ENCODE assay signal across 29 cellular contexts in the genomic region with DNA sequence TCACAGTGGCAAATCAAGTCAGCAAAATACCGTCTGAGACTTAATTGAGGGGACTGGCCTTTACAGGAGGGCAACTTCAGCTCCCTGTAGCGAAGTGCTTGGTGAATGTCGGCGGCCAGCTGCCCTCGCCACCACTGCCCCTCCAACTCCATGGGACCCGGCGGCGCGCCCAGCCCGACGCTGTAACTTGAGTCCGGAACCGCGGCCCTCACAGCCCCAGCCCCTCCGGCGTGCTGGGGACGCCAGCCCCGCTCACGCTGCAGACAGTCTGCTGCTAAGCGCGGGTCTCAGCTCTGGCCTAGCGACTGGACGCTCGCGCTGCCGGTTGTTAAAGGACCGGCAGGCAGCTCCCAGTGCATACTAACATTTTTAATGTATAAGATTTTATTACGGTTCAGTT.
"Had no signal": no experiment of that assay in that cellular context is flagged by ENCODE, and none has a peak within 500 bp of the region (broad histone marks: within the 10 kb centered on the region; RNA-seq: fewer than 3 reads in every experiment).

No MANE protein-coding gene starts in this region.

- H3K27me3 ChIP-seq: brain microvascular endothelial cell, Peyer's patch had no signal

- H3K4me1 ChIP-seq: Peyer's patch had no signal

- DNase-seq: activated CD4-positive, alpha-beta T cell treated with anti-CD3 and anti-CD28 coated beads, Interleukin-2, amount 10 ng/mL, durations not matched to agents 24 days and 14 days; activated CD4-positive, alpha-beta T cell treated with anti-CD3 and anti-CD28 coated beads, Interleukin-2, amount 50 U/mL, for 4 hours; activated CD8-positive, alpha-beta T cell treated with anti-CD3 and anti-CD28 coated beads for 36 hours; activated effector memory CD4-positive, alpha-beta T cell treated with anti-CD3 and anti-CD28 coated beads, Interleukin-2, amount 50 U/mL, for 16 hours; activated naive CD4-positive, alpha-beta T cell; activated naive CD4-positive, alpha-beta T cell treated with anti-CD3 and anti-CD28 coated beads, Interleukin-2, amount 50 U/mL, for 16 hours; activated naive CD8-positive, alpha-beta T cell treated with anti-CD3 and anti-CD28 coated beads for 36 hours; activated T-cell treated with anti-CD3 and anti-CD28 coated beads, Interleukin-2, amount 50 U/mL, for 1 hour; activated T-cell treated with anti-CD3 and anti-CD28 coated beads, Interleukin-2, amount 50 U/mL, for 72 hours; amniotic stem cell; aorta; brain microvascular endothelial cell; NCI-H1092 treated with DMSO at 0.1 percent for 48 hours; NCI-H1417; NCI-H146; NCI-H187; NCI-H2029 treated with DMSO at 0.1 percent for 48 hours; NCI-H446; NCI-H510A treated with DMSO at 0.1 percent for 48 hours; NCI-H526 treated with DMSO at 0.1 percent for 48 hours; PC-3; SW 1271; T-helper 1 cell; T-helper 2 cell; T-helper 9 cell had no signal

- ATAC-seq: activated CD8-positive, alpha-beta T cell treated with anti-CD3 and anti-CD28 coated beads for 36 hours; activated T-cell treated with anti-CD3 and anti-CD28 coated beads, Interleukin-2, amount 50 U/mL, for 72 hours; activated T-helper 17 cell treated with anti-CD3 and anti-CD28 coated beads, Interleukin-2, amount 50 U/mL, for 72 hours; PC-3; Right ventricle myocardium inferior had no signal

- H3K4me3 ChIP-seq: Peyer's patch had no signal

- H3K36me3 ChIP-seq: brain microvascular endothelial cell, Peyer's patch had no signal

- H3K27ac ChIP-seq: brain microvascular endothelial cell, Peyer's patch, RWPE1 had no signal
